ENCODE assay signal across 11 cellular contexts in the genomic region with DNA sequence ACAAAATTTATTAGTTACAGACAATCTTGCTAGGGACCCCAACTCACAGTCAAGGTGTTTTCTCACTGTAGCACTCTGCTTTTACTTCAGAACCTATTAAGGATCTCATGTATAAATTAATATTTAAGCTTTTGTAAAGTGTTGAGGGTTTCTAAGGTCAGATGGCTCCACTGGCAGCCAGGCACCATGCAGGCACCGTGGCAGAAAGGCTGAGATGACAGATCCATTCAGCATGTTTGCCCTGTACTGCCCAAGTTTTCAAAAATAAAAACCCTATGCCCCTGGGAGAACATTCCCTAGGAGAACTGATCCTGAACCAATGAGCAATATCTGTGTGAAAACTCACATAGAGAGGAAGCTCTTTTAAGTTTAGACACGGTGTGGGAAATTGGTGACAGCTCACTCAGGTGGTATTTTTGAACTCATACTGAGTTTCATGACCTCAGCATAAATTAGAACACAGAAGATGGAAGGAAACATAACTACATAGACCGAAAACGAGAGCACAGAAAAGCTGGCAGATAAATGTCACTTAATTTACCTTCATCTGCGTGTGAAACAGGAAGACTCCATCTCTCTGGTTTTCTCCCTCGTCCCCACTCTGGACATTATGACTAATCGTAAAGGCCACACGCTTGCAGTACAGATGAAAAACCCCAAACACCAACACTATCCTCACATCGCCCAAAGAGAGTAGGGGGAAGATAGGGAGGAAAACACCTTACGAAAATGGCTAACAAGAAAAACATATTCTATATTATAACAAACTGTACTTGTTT.
DNase-seq lines count a peak whose midpoint lies in the region; ATAC-seq, FAIRE-seq and TF ChIP-seq lines count a peak whose summit lies in the region.
"Had no signal": no experiment of that assay in that cellular context is flagged by ENCODE, and none has a peak within 500 bp of the region (broad histone marks: within the 10 kb centered on the region; RNA-seq: fewer than 3 reads in every experiment).

No MANE protein-coding gene starts in this region.

- no peak overlapping the region for H2AFZ ChIP-seq in HepG2 (ENCODE audit: low read length)

- H3K4me2 ChIP-seq in HepG2 (ENCODE audit: low read depth, low read length), result no peak overlapping the region
- H3K4me2 ChIP-seq: BLaER1 treated with 17β-estradiol and CSF1 and Interleukin-3, amounts not matched to agents 10 nM and 100 nM had no signal

- no peaks in the 10 kb centered on the region for H3K27me3 Mint-ChIP-seq in activated CD8-positive, alpha-beta T cell treated with anti-CD3 and anti-CD28 coated beads for 36 hours
- no peaks in the 10 kb centered on the region for H3K27me3 Mint-ChIP-seq in stimulated activated naive CD8-positive, alpha-beta T cell treated with anti-CD3 and anti-CD28 coated beads, Interleukin-15, amount 100 ng/mL, for 72 hours

- WGBS in HepG2 (ENCODE audit: low lambda C conversion rate), result 33% methylated on average over 10 of the region's 10 CpGs
- 71% methylated on average over 10 of the region's 10 CpGs for WGBS in right lobe of liver (ENCODE audit: insufficient coverage, low coverage, low lambda C conversion rate, missing lambda C conversion rate)

- no peak for FAIRE-seq in HepG2 (lab: Jason Lieb, UNC)

- H3K9ac ChIP-seq in HepG2 (ENCODE audit: insufficient read depth, low read depth, low read length), result no peak overlapping the region
- H3K9ac ChIP-seq: BLaER1 treated with 17β-estradiol and CSF1 and Interleukin-3, amounts not matched to agents 10 nM and 100 nM had no signal

- no peak for TF ChIP-seq EP300 in HepG2 (IDR thresholded peaks at IDR 0.05; ENCODE audit: low read depth in 2 of 2, low read length in 2 of 2)
- TF ChIP-seq EP300 in HepG2 (CRISPR knock-in tag; IDR thresholded peaks at IDR 0.05; ENCODE audit: borderline replicate concordance), result no peak

- H3K27ac ChIP-seq in HepG2 (ENCODE audit: extremely low read length, insufficient read depth, low read length), result no peak overlapping the region
- no peak overlapping the region for H3K27ac ChIP-seq in right lobe of liver
- H3K27ac ChIP-seq: BLaER1 treated with 17β-estradiol and CSF1 and Interleukin-3, amounts not matched to agents 10 nM and 100 nM had no signal

- in situ Hi-C loops in HepG2 (cut with HindIII; ENCODE audit: extremely low pct_ligation_motif_present, low pct_unique_long_range_greater_than_20kb), result no loop called here

- H3K27me3 ChIP-seq in HepG2 (ENCODE audit: control insufficient read depth in 1 of 2, insufficient read depth in 2 of 2, low read length in 2 of 2) (no peaks in the 10 kb centered on the region; a peak in 1 of 5 replicates), right lobe of liver (no peaks in the 10 kb centered on the region)
- H3K27me3 ChIP-seq: BLaER1 treated with 17β-estradiol and CSF1 and Interleukin-3, amounts not matched to agents 10 nM and 100 nM had no signal

- H3K4me1 Mint-ChIP-seq in activated CD8-positive, alpha-beta T cell treated with anti-CD3 and anti-CD28 coated beads for 36 hours (ENCODE audit: low read depth), result peaks cover 56% of the 10 kb centered on the region
- peaks cover 67% of the 10 kb centered on the region for H3K4me1 Mint-ChIP-seq in stimulated activated naive CD8-positive, alpha-beta T cell treated with anti-CD3 and anti-CD28 coated beads, Interleukin-15, amount 100 ng/mL, for 72 hours

- no peaks in the 10 kb centered on the region for H3K4me1 ChIP-seq in HepG2 (ENCODE audit: insufficient read depth, low read length)
- no peaks in the 10 kb centered on the region for H3K4me1 ChIP-seq in right lobe of liver

- no peaks in the 10 kb centered on the region for H3K36me3 Mint-ChIP-seq in activated CD8-positive, alpha-beta T cell treated with anti-CD3 and anti-CD28 coated beads for 36 hours (ENCODE audit: low read depth)

- H3K4me3 ChIP-seq in HepG2 (replicated peaks in 1 of 3; ENCODE audit: insufficient read depth in 1 of 3, low read depth in 2 of 3, low read length in 3 of 3) (no peak overlapping the region), right lobe of liver (no peak overlapping the region)
- H3K4me3 ChIP-seq: BLaER1 treated with 17β-estradiol and CSF1 and Interleukin-3, amounts not matched to agents 10 nM and 100 nM; lung had no signal

- intact Hi-C loops in HepG2 (cut with micrococcal nuclease; ENCODE audit: unreplicated experiment), result no loop called here
- intact Hi-C loops in right lobe of liver (cut with DNase I), result no loop called here
- intact Hi-C loops in activated CD8-positive, alpha-beta T cell treated with anti-CD3 and anti-CD28 coated beads for 36 hours (cut with micrococcal nuclease), result no loop called here

- H3K79me2 ChIP-seq in HepG2 (ENCODE audit: insufficient read depth, low read length), result no peaks in the 10 kb centered on the region

- CTCF ChIA-PET in HepG2 (lab: Yijun Ruan, JAX; ENCODE audit: low intra/inter-chr PET ratio, low total read pairs), result no interaction called here
- CTCF ChIA-PET in activated CD8-positive, alpha-beta T cell treated with anti-CD3 and anti-CD28 coated beads for 36 hours (lab: Charles Lee), result interaction anchor here (0.9 to 3.0 kb wide), 4 partner anchors 9 to 453 kb away, joined by 3 to 14 read pairs (median 4); no protein-coding TSS in a partner anchor

- POLR2A ChIA-PET in HepG2 (lab: Yijun Ruan, JAX), result no interaction called here
- POLR2A ChIA-PET in activated CD8-positive, alpha-beta T cell treated with anti-CD3 and anti-CD28 coated beads for 36 hours (lab: Charles Lee), result interaction anchor here (0.7 to 2.2 kb wide), 7 partner anchors 9 to 166 kb away, joined by 3 to 26 read pairs (median 3); no protein-coding TSS in a partner anchor

- ATAC-seq in HepG2 (no peak), right lobe of liver (no peak), HG03039 (IDR thresholded peaks at IDR 0.05; ENCODE audit: unreplicated experiment) (peak; percentile 76)
- peak; percentile 76 for ATAC-seq in activated CD8-positive, alpha-beta T cell treated with anti-CD3 and anti-CD28 coated beads for 36 hours
- peak; percentile 88 for ATAC-seq in stimulated activated naive CD8-positive, alpha-beta T cell treated with anti-CD3 and anti-CD28 coated beads, Interleukin-15, amount 100 ng/mL, for 72 hours

- peak overlapping the region; percentile 77 for H3K27ac Mint-ChIP-seq in activated CD8-positive, alpha-beta T cell treated with anti-CD3 and anti-CD28 coated beads for 36 hours
- peak overlapping the region; percentile 2 to 75 for H3K27ac Mint-ChIP-seq in stimulated activated naive CD8-positive, alpha-beta T cell treated with anti-CD3 and anti-CD28 coated beads, Interleukin-15, amount 100 ng/mL, for 72 hours

- DNase-seq in HepG2 (ENCODE audit: low spot score) (no peak), right lobe of liver (no peak), NCI-H1694 (lab: John Stamatoyannopoulos, UW) (no peak), SK-N-DZ (ENCODE audit: low spot score) (no peak)
- DNase-seq in activated CD8-positive, alpha-beta T cell treated with anti-CD3 and anti-CD28 coated beads for 36 hours, result peak; percentile 75
- peak; percentile 55 to 74 for DNase-seq in stimulated activated naive CD8-positive, alpha-beta T cell treated with anti-CD3 and anti-CD28 coated beads, Interleukin-15, amount 100 ng/mL, for 72 hours
- no peak for DNase-seq in stimulated activated CD8-positive, alpha-beta memory T cell treated with anti-CD3 and anti-CD28 coated beads, Interleukin-4, amount 100 ng/mL, for 48 hours
- DNase-seq: NCI-H526 had no signal

- TF ChIP-seq CTCF in HepG2 (CRISPR knock-in tag; IDR thresholded peaks at IDR 0.05), result no peak
- no peak for TF ChIP-seq CTCF in right lobe of liver (IDR thresholded peaks at IDR 0.05)
- no peak for TF ChIP-seq CTCF in activated CD8-positive, alpha-beta T cell treated with anti-CD3 and anti-CD28 coated beads for 36 hours (IDR thresholded peaks at IDR 0.05)

- H3K36me3 ChIP-seq in HepG2 (replicated peaks in 1 of 2; ENCODE audit: control insufficient read depth in 1 of 2, insufficient read depth in 2 of 2, low read length in 2 of 2) (no peaks in the 10 kb centered on the region), right lobe of liver (no peaks in the 10 kb centered on the region)
- H3K36me3 ChIP-seq: BLaER1 treated with 17β-estradiol and CSF1 and Interleukin-3, amounts not matched to agents 10 nM and 100 nM had no signal

- no peaks in the 10 kb centered on the region for H3K9me3 ChIP-seq in HepG2 (ENCODE audit: low read length)
- H3K9me3 ChIP-seq in right lobe of liver, result no peaks in the 10 kb centered on the region
- H3K9me3 ChIP-seq: BLaER1 treated with 17β-estradiol and CSF1 and Interleukin-3, amounts not matched to agents 10 nM and 100 nM had no signal

- peak overlapping the region; percentile 1 for H3K4me3 Mint-ChIP-seq in activated CD8-positive, alpha-beta T cell treated with anti-CD3 and anti-CD28 coated beads for 36 hours
- H3K4me3 Mint-ChIP-seq in stimulated activated naive CD8-positive, alpha-beta T cell treated with anti-CD3 and anti-CD28 coated beads, Interleukin-15, amount 100 ng/mL, for 72 hours, result peak overlapping the region; percentile 27 to 55

- no TSS peak for BruUV-seq in HepG2 (replicated peaks; lab: Mats Ljungman, UMichigan)

- H3K9me3 Mint-ChIP-seq in activated CD8-positive, alpha-beta T cell treated with anti-CD3 and anti-CD28 coated beads for 36 hours, result no peaks in the 10 kb centered on the region
- no peaks in the 10 kb centered on the region for H3K9me3 Mint-ChIP-seq in stimulated activated naive CD8-positive, alpha-beta T cell treated with anti-CD3 and anti-CD28 coated beads, Interleukin-15, amount 100 ng/mL, for 72 hours

- TF ChIP-seq POLR2A in HepG2 (IDR thresholded peaks at IDR 0.05; ENCODE audit: insufficient read depth in 1 of 2, low read depth in 2 of 2, low read length in 2 of 2) (no peak), right lobe of liver (IDR thresholded peaks at IDR 0.05) (no peak)

- TF ChIP-seq RAD21 in HepG2 (CRISPR knock-in tag; IDR thresholded peaks at IDR 0.05), result no peak

- no peaks in the 10 kb centered on the region for H4K20me1 ChIP-seq in HepG2 (ENCODE audit: insufficient read depth, low read length)
- H4K20me1 ChIP-seq: BLaER1 treated with 17β-estradiol and CSF1 and Interleukin-3, amounts not matched to agents 10 nM and 100 nM had no signal

TF ChIP-seq in HepG2, 621 proteins besides CTCF, POLR2A, EP300 and RAD21:
- peak; percentile 10 to 49; a peak in 2 of 4 replicates for TF ChIP-seq MAFK (conservative IDR thresholded peaks at IDR 0.05 in 1 of 2, IDR thresholded peaks at IDR 0.05 in 1 of 2; ENCODE audit: low read length in 2 of 2)
- no peak for TF ChIP-seq SMAD3 (CRISPR knock-in tag; IDR thresholded peaks at IDR 0.05)
- TF ChIP-seq MAFF (IDR thresholded peaks at IDR 0.05; ENCODE audit: low read depth, low read length), result 0 out of 2 replicates have a peak, but pooled peaks have one; percentile 10
- TF ChIP-seq WIZ (CRISPR knock-in tag; IDR thresholded peaks at IDR 0.05), result no peak
- TF ChIP-seq ISX (CRISPR knock-in tag; conservative IDR thresholded peaks at IDR 0.05), result no peak

Comparison
In these comparisons a context has a peak if more than half of its experiments do, and no peak if none do; other contexts are left out.
1. ATAC-seq: peak in HG03039 (single experiment), activated CD8-positive, alpha-beta T cell treated with anti-CD3 and anti-CD28 coated beads for 36 hours (single experiment) and stimulated activated naive CD8-positive, alpha-beta T cell treated with anti-CD3 and anti-CD28 coated beads, Interleukin-15, amount 100 ng/mL, for 72 hours (single experiment); none in HepG2 (single experiment) and right lobe of liver (0 of 4).
2. DNase-seq: peak in activated CD8-positive, alpha-beta T cell treated with anti-CD3 and anti-CD28 coated beads for 36 hours (single experiment) and stimulated activated naive CD8-positive, alpha-beta T cell treated with anti-CD3 and anti-CD28 coated beads, Interleukin-15, amount 100 ng/mL, for 72 hours (2 of 2); none in HepG2 (single experiment), right lobe of liver (0 of 3), stimulated activated CD8-positive, alpha-beta memory T cell treated with anti-CD3 and anti-CD28 coated beads, Interleukin-4, amount 100 ng/mL, for 48 hours (single experiment), NCI-H1694 (single experiment) and SK-N-DZ (single experiment).